13 cellular contexts compared by ENCODE assay signal in genomic region chr19:52492201-52492960, GRCh38. TPM values are rescaled to one million over a fixed set of nuclear protein-coding genes. Genes with fewer than 3 reads are reported as not detected.
DNase-seq lines count a peak whose midpoint lies in the region; ATAC-seq and TF ChIP-seq lines count a peak whose summit lies in the region.
"Had no signal": no experiment of that assay in that cellular context is flagged by ENCODE, and none has a peak within 500 bp of the region (broad histone marks: within the 10 kb centered on the region; RNA-seq: fewer than 3 reads in every experiment).

No MANE protein-coding gene starts in this region.

- intact Hi-C loops in Right ventricle myocardium inferior (cut with DNase I) (loop anchor here (2.0 kb wide), 1 partner anchor 44 kb away; no protein-coding TSS in a partner anchor), cardiac septum (cut with DNase I) (no loop called here), thyroid gland (cut with DNase I) (no loop called here), dorsolateral prefrontal cortex (cut with DNase I) (no loop called here)

- H3K27me3 ChIP-seq in iPS-20b (ENCODE audit: insufficient read depth, low read length) (peaks cover 22% of the 10 kb centered on the region), thyroid gland (no peaks in the 10 kb centered on the region), dorsolateral prefrontal cortex (peaks cover 0 to 3% (median 0%) of the 10 kb centered on the region in 45 donors)
- H3K27me3 ChIP-seq: esophagus squamous epithelium had no signal

- peaks cover 1% of the 10 kb centered on the region for H3K4me1 Mint-ChIP-seq in activated CD8-positive, alpha-beta T cell treated with anti-CD3 and anti-CD28 coated beads, Interleukin-2, amount 10 ng/mL, durations not matched to agents 7 days and 5 days (ENCODE audit: low read depth)
- H3K4me1 Mint-ChIP-seq: activated B cell treated with CpG ODN at 0.5 μM for 24 hours had no signal

- CTCF ChIA-PET in activated CD8-positive, alpha-beta T cell treated with anti-CD3 and anti-CD28 coated beads, Interleukin-2, amount 10 ng/mL, durations not matched to agents 7 days and 5 days (lab: Charles Lee): no interaction called here

- peaks cover 40% of the 10 kb centered on the region for H3K9me3 Mint-ChIP-seq in activated CD8-positive, alpha-beta T cell treated with anti-CD3 and anti-CD28 coated beads, Interleukin-2, amount 10 ng/mL, durations not matched to agents 7 days and 5 days (ENCODE audit: insufficient read depth)

- no peak for TF ChIP-seq POLR2A in thyroid gland (IDR thresholded peaks at IDR 0.05)

- H3K27ac ChIP-seq in iPS-20b (ENCODE audit: low read length) (no peak overlapping the region), thyroid gland (no peak overlapping the region), dorsolateral prefrontal cortex (no peak overlapping the region)
- H3K27ac ChIP-seq: esophagus squamous epithelium had no signal

- H3K4me3 ChIP-seq in iPS-20b (ENCODE audit: low read length): peak overlapping the region; percentile 83
- peak overlapping the region in 1 of 3 donors; percentile 1 for H3K4me3 ChIP-seq in thyroid gland (replicated peaks in 1 of 3)
- H3K4me3 ChIP-seq in dorsolateral prefrontal cortex: no peak overlapping the region

- ATAC-seq in Right ventricle myocardium inferior (peak; percentile 26), GM18520 (IDR thresholded peaks at IDR 0.05; ENCODE audit: unreplicated experiment) (no peak)
- ATAC-seq in activated CD8-positive, alpha-beta T cell treated with anti-CD3 and anti-CD28 coated beads, Interleukin-2, amount 10 ng/mL, durations not matched to agents 7 days and 5 days: no peak

- peaks cover 18% of the 10 kb centered on the region for H3K36me3 Mint-ChIP-seq in activated CD8-positive, alpha-beta T cell treated with anti-CD3 and anti-CD28 coated beads, Interleukin-2, amount 10 ng/mL, durations not matched to agents 7 days and 5 days (ENCODE audit: low read depth)

- 36 to 41% methylated on average over 35 to 37 of the region's 37 CpGs for WGBS in thyroid gland, 2 donors

- H3K4me1 ChIP-seq in iPS-20b (ENCODE audit: insufficient read depth, low read length) (no peaks in the 10 kb centered on the region), thyroid gland (no peaks in the 10 kb centered on the region)
- H3K4me1 ChIP-seq: esophagus squamous epithelium had no signal

- peak overlapping the region; percentile 31 for H3K4me3 Mint-ChIP-seq in activated CD8-positive, alpha-beta T cell treated with anti-CD3 and anti-CD28 coated beads, Interleukin-2, amount 10 ng/mL, durations not matched to agents 7 days and 5 days
- H3K4me3 Mint-ChIP-seq: activated B cell treated with CpG ODN at 0.5 μM for 24 hours; CD4-positive, alpha-beta T cell had no signal

- peak overlapping the region; percentile 68; the same call in 1 of the 2 replicates for H3K9ac ChIP-seq in iPS-20b (ENCODE audit: low read depth, low read length)

- POLR2A ChIA-PET in activated CD8-positive, alpha-beta T cell treated with anti-CD3 and anti-CD28 coated beads, Interleukin-2, amount 10 ng/mL, durations not matched to agents 7 days and 5 days (lab: Charles Lee): no interaction called here

- H3K27ac Mint-ChIP-seq in activated CD8-positive, alpha-beta T cell treated with anti-CD3 and anti-CD28 coated beads, Interleukin-2, amount 10 ng/mL, durations not matched to agents 7 days and 5 days: no peak overlapping the region
- H3K27ac Mint-ChIP-seq: activated B cell treated with CpG ODN at 0.5 μM for 24 hours; CD4-positive, alpha-beta T cell had no signal

- no peaks in the 10 kb centered on the region for H3K36me3 ChIP-seq in iPS-20b (ENCODE audit: insufficient read depth, low read depth, low read length)
- H3K36me3 ChIP-seq in thyroid gland: no peaks in the 10 kb centered on the region

- H3K9me3 ChIP-seq in iPS-20b (ENCODE audit: insufficient read depth, low read depth, low read length) (no peaks in the 10 kb centered on the region), thyroid gland (no peaks in the 10 kb centered on the region)

- DNase-seq in Right ventricle myocardium inferior (ENCODE audit: missing footprints) (no peak), cardiac septum (ENCODE audit: low spot score) (no peak), thyroid gland (peak; percentile 46 to 50), dorsolateral prefrontal cortex (no peak), HCEC 1CT (no peak)
- DNase-seq in activated CD8-positive, alpha-beta T cell treated with anti-CD3 and anti-CD28 coated beads, Interleukin-2, amount 10 ng/mL, durations not matched to agents 7 days and 5 days: peak; percentile 37
- DNase-seq: activated B cell treated with CpG ODN at 0.5 μM for 24 hours; CD4-positive, alpha-beta T cell; esophagus squamous epithelium; GOT3; NCI-H1417 treated with DMSO at 0.1 percent for 48 hours had no signal

- H3K27me3 Mint-ChIP-seq in activated CD8-positive, alpha-beta T cell treated with anti-CD3 and anti-CD28 coated beads, Interleukin-2, amount 10 ng/mL, durations not matched to agents 7 days and 5 days (ENCODE audit: low read depth): no peaks in the 10 kb centered on the region
- H3K27me3 Mint-ChIP-seq: CD4-positive, alpha-beta T cell had no signal

- TF ChIP-seq CTCF in thyroid gland (IDR thresholded peaks at IDR 0.05): no peak
- TF ChIP-seq CTCF in dorsolateral prefrontal cortex (IDR thresholded peaks at IDR 0.05 in 54 of 56, conservative IDR thresholded peaks at IDR 0.05 in 2 of 56; ENCODE audit: low read depth in 1 of 56, partially characterized antibody in 56 of 56): no peak

RNA-seq across cellular contexts. Expression of gene ZNF808, which starts 35.1 kb away (rescaled TPM):
- total RNA-seq in Right ventricle myocardium inferior: 30.9 TPM
- total RNA-seq in cardiac septum: 30.5 TPM
- total RNA-seq in activated CD8-positive, alpha-beta T cell treated with anti-CD3 and anti-CD28 coated beads, Interleukin-2, amount 10 ng/mL, durations not matched to agents 7 days and 5 days: 10 to 100 TPM; 47.0 to 50.0 TPM
- total RNA-seq in thyroid gland: 10 to 100 TPM; 33.4 to 98.3 (median 58.9) TPM
- 10 to 100 TPM; 16.2 to 39.5 (median 27.7) TPM for total RNA-seq in dorsolateral prefrontal cortex

RNA-seq across cellular contexts. Expression of gene ZNF578, which starts 39.0 kb away (rescaled TPM):
- total RNA-seq in Right ventricle myocardium inferior (1.6 TPM), cardiac septum (2.6 TPM), thyroid gland (1 to 10 TPM; 2.7 to 6.9 (median 3.8) TPM), dorsolateral prefrontal cortex (1 to 10 TPM; 1.8 to 7.7 (median 3.4) TPM)
- 1 to 10 TPM; 1.4 to 1.9 TPM for total RNA-seq in activated CD8-positive, alpha-beta T cell treated with anti-CD3 and anti-CD28 coated beads, Interleukin-2, amount 10 ng/mL, durations not matched to agents 7 days and 5 days

Comparison
In these comparisons a context has a peak if more than half of its experiments do, and no peak if none do; other contexts are left out.
1. DNase-seq: peak in activated CD8-positive, alpha-beta T cell treated with anti-CD3 and anti-CD28 coated beads, Interleukin-2, amount 10 ng/mL, durations not matched to agents 7 days and 5 days (single experiment) and thyroid gland (2 of 2); none in Right ventricle myocardium inferior (single experiment), cardiac septum (single experiment), dorsolateral prefrontal cortex (0 of 10) and HCEC 1CT (single experiment).